In genomic region chr4:3607690-3608514, GRCh38 we compare ENCODE assay signal across 22 cellular contexts.
DNase-seq lines count a peak whose midpoint lies in the region; ATAC-seq, FAIRE-seq and TF ChIP-seq lines count a peak whose summit lies in the region.
"Had no signal": no experiment of that assay in that cellular context is flagged by ENCODE, and none has a peak within 500 bp of the region (broad histone marks: within the 10 kb centered on the region; RNA-seq: fewer than 3 reads in every experiment).

No MANE protein-coding gene starts in this region.

- peaks cover 15% of the 10 kb centered on the region for H3K4me1 Mint-ChIP-seq in mesothelial cell of epicardium
- H3K4me1 Mint-ChIP-seq: activated CD4-positive, alpha-beta T cell treated with anti-CD3 and anti-CD28 coated beads, Interleukin-2, amount 10 ng/mL, durations not matched to agents 24 days and 14 days; activated naive CD4-positive, alpha-beta T cell treated with anti-CD3 and anti-CD28 coated beads, Interleukin-2, amount 50 U/mL, for 24 hours had no signal

- no peaks in the 10 kb centered on the region for H3K36me3 Mint-ChIP-seq in mesothelial cell of epicardium
- H3K36me3 Mint-ChIP-seq: activated naive CD4-positive, alpha-beta T cell treated with anti-CD3 and anti-CD28 coated beads, Interleukin-2, amount 50 U/mL, for 24 hours had no signal

- H3K4me3 Mint-ChIP-seq in mesothelial cell of epicardium: no peak overlapping the region
- H3K4me3 Mint-ChIP-seq: activated CD4-positive, alpha-beta T cell treated with anti-CD3 and anti-CD28 coated beads, Interleukin-2, amount 10 ng/mL, durations not matched to agents 24 days and 14 days; activated naive CD4-positive, alpha-beta T cell treated with anti-CD3 and anti-CD28 coated beads, Interleukin-2, amount 50 U/mL, for 24 hours; effector memory CD8-positive, alpha-beta T cell; HFFc6; naive thymus-derived CD4-positive, alpha-beta T cell had no signal

- no peak for TF ChIP-seq CTCF in mesothelial cell of epicardium (IDR thresholded peaks at IDR 0.05; ENCODE audit: unreplicated experiment)

- no peaks in the 10 kb centered on the region for H3K36me3 ChIP-seq in small intestine (ENCODE audit: control insufficient read depth in 2 of 2, insufficient read depth in 2 of 2, low read length in 2 of 2)
- H3K36me3 ChIP-seq: lower lobe of right lung, stomach, vagina had no signal

- no peak for DNase-seq in Right ventricle myocardium inferior (ENCODE audit: missing footprints)
- no peak for DNase-seq in left ventricle myocardium superior
- DNase-seq in NCI-H345 (lab: John Stamatoyannopoulos, UW): peak; percentile 70
- peak; percentile 48 to 81 for DNase-seq in cerebellar nuclear complex (lab: John Stamatoyannopoulos, UW)
- no peak for DNase-seq in urothelium cell line (ENCODE audit: low spot score)
- DNase-seq in mesothelial cell of epicardium (ENCODE audit: low spot score in 2 of 2, unreplicated experiment in 2 of 2): no peak
- no peak for DNase-seq in small intestine
- no peak for DNase-seq in activated naive CD4-positive, alpha-beta T cell treated with Interleukin-2 at 50 U/mL for 16 hours
- DNase-seq: activated CD4-positive, alpha-beta T cell treated with anti-CD3 and anti-CD28 coated beads, Interleukin-2, amount 10 ng/mL, durations not matched to agents 24 days and 14 days; effector memory CD8-positive, alpha-beta T cell; HFFc6; lower lobe of right lung; naive thymus-derived CD4-positive, alpha-beta T cell; NCI-H1436 treated with DMSO at 0.1 percent for 48 hours; psoas muscle; SIG-M5; stimulated activated CD4-positive, alpha-beta T cell treated with anti-CD3 and anti-CD28 coated beads, Interleukin-12 subunit alpha, Interleukin-12 subunit beta, amount 100 ng/mL, for 4 hours; stomach had no signal

- no peaks in the 10 kb centered on the region for H3K9me3 ChIP-seq in small intestine (ENCODE audit: control insufficient read depth, low read depth)
- H3K9me3 ChIP-seq: lower lobe of right lung, psoas muscle, stomach, vagina had no signal

- no peaks in the 10 kb centered on the region for H3K4me1 ChIP-seq in small intestine (ENCODE audit: control insufficient read depth in 2 of 2, insufficient read depth in 1 of 2, low read depth in 1 of 2, low read length in 1 of 2)
- H3K4me1 ChIP-seq: lower lobe of right lung, psoas muscle, stomach, vagina had no signal

- ATAC-seq in Right ventricle myocardium inferior (peak; percentile 38), left ventricle myocardium superior (no peak)
- ATAC-seq: effector memory CD8-positive, alpha-beta T cell; naive thymus-derived CD4-positive, alpha-beta T cell; psoas muscle had no signal

- H3K27ac Mint-ChIP-seq in mesothelial cell of epicardium: no peak overlapping the region
- H3K27ac Mint-ChIP-seq: activated CD4-positive, alpha-beta T cell treated with anti-CD3 and anti-CD28 coated beads, Interleukin-2, amount 10 ng/mL, durations not matched to agents 24 days and 14 days; activated naive CD4-positive, alpha-beta T cell treated with anti-CD3 and anti-CD28 coated beads, Interleukin-2, amount 50 U/mL, for 24 hours; effector memory CD8-positive, alpha-beta T cell; HFFc6; naive thymus-derived CD4-positive, alpha-beta T cell had no signal

- intact Hi-C loops in Right ventricle myocardium inferior (cut with DNase I) (no loop called here), left ventricle myocardium superior (cut with micrococcal nuclease) (no loop called here)

- no peak overlapping the region for H3K27ac ChIP-seq in small intestine (ENCODE audit: low read depth in 1 of 2, low read length in 1 of 2)
- H3K27ac ChIP-seq: KMS-11, lower lobe of right lung, psoas muscle, stomach, vagina had no signal

- H3K4me3 ChIP-seq in small intestine (ENCODE audit: low read depth in 1 of 2, low read length in 2 of 2): no peak overlapping the region
- H3K4me3 ChIP-seq: lower lobe of right lung, psoas muscle, stomach, vagina had no signal

- FAIRE-seq in urothelium cell line (lab: Jason Lieb, UNC) (peak; percentile 30), small intestine (lab: Jason Lieb, UNC) (no peak)
- FAIRE-seq: GM18507 had no signal

- peaks cover 4% of the 10 kb centered on the region for H3K9me3 Mint-ChIP-seq in mesothelial cell of epicardium
- H3K9me3 Mint-ChIP-seq: activated naive CD4-positive, alpha-beta T cell treated with anti-CD3 and anti-CD28 coated beads, Interleukin-2, amount 50 U/mL, for 24 hours had no signal

- 50 to 63% (median 54%) methylated on average over 17 to 20 of the region's 20 CpGs for WGBS in small intestine, 3 donors

- H3K27me3 Mint-ChIP-seq in mesothelial cell of epicardium (ENCODE audit: low read depth): no peaks in the 10 kb centered on the region
- H3K27me3 Mint-ChIP-seq: activated CD4-positive, alpha-beta T cell treated with anti-CD3 and anti-CD28 coated beads, Interleukin-2, amount 10 ng/mL, durations not matched to agents 24 days and 14 days; activated naive CD4-positive, alpha-beta T cell treated with anti-CD3 and anti-CD28 coated beads, Interleukin-2, amount 50 U/mL, for 24 hours had no signal

- no peaks in the 10 kb centered on the region for H3K27me3 ChIP-seq in small intestine (ENCODE audit: control insufficient read depth in 2 of 2, insufficient read depth in 2 of 2, low read length in 2 of 2)
- H3K27me3 ChIP-seq: vagina had no signal

Comparison
In these comparisons a context has a peak if more than half of its experiments do, and no peak if none do; other contexts are left out.
1. DNase-seq: peak in NCI-H345 (single experiment) and cerebellar nuclear complex (2 of 2); none in Right ventricle myocardium inferior (single experiment), left ventricle myocardium superior (single experiment), urothelium cell line (single experiment), mesothelial cell of epicardium (0 of 2), small intestine (single experiment) and activated naive CD4-positive, alpha-beta T cell treated with Interleukin-2 at 50 U/mL for 16 hours (single experiment).